Comparison of ENCODE assay signal across 16 cellular contexts in genomic region chr11:131618203-131618602, GRCh38.
DNase-seq lines count a peak whose midpoint lies in the region; ATAC-seq and TF ChIP-seq lines count a peak whose summit lies in the region.
"Had no signal": no experiment of that assay in that cellular context is flagged by ENCODE, and none has a peak within 500 bp of the region (broad histone marks: within the 10 kb centered on the region; RNA-seq: fewer than 3 reads in every experiment).

No MANE protein-coding gene starts in this region.

- TF ChIP-seq CTCF in AG09309 (IDR thresholded peaks at IDR 0.05; ENCODE audit: control insufficient read depth, insufficient read depth, low read depth, low read length, missing control alignments) (no peak), epithelial cell of esophagus (IDR thresholded peaks at IDR 0.05; ENCODE audit: insufficient read depth, low read depth, low read length, missing control alignments) (no peak)

- H3K4me3 ChIP-seq in AG09309 (ENCODE audit: control insufficient read depth, low read depth, low read length) (no peak overlapping the region), epithelial cell of esophagus (ENCODE audit: low read length) (no peak overlapping the region)

- DNase-seq in AG09309 (ENCODE audit: low read depth) (peak; percentile 65), LHCN-M2 (ENCODE audit: low read depth) (peak; percentile 41), epithelial cell of esophagus (ENCODE audit: low read depth) (peak; percentile 4), myocyte (ENCODE audit: low read depth) (peak; percentile 16), DMS153 (lab: John Stamatoyannopoulos, UW) (no peak), NCI-H2107 (lab: John Stamatoyannopoulos, UW) (no peak)
- no peak for DNase-seq in activated CD8-positive, alpha-beta memory T cell treated with anti-CD3 and anti-CD28 coated beads, Interleukin-2, amount 50 U/mL, for 48 hours
- DNase-seq: C1 segment of cervical spinal cord, DMS79 treated with DMSO at 0.1 percent for 48 hours, GOT3, NCI-H1694 treated with DMSO at 0.1 percent for 48 hours, NCI-H2227 treated with DMSO at 0.1 percent for 48 hours, NCI-H510A treated with DMSO at 0.1 percent for 48 hours, SHP77 treated with DMSO at 0.1 percent for 48 hours, SK-N-SH had no signal

- ATAC-seq in HG02973 (IDR thresholded peaks at IDR 0.05; ENCODE audit: unreplicated experiment), result no peak

Comparison
In these comparisons a context has a peak if more than half of its experiments do, and no peak if none do; other contexts are left out.
1. DNase-seq: peak in AG09309 (single experiment), LHCN-M2 (single experiment), epithelial cell of esophagus (single experiment) and myocyte (single experiment); none in DMS153 (single experiment), NCI-H2107 (single experiment) and activated CD8-positive, alpha-beta memory T cell treated with anti-CD3 and anti-CD28 coated beads, Interleukin-2, amount 50 U/mL, for 48 hours (single experiment).